ENCODE assay signal across 13 cellular contexts in the genomic region with DNA sequence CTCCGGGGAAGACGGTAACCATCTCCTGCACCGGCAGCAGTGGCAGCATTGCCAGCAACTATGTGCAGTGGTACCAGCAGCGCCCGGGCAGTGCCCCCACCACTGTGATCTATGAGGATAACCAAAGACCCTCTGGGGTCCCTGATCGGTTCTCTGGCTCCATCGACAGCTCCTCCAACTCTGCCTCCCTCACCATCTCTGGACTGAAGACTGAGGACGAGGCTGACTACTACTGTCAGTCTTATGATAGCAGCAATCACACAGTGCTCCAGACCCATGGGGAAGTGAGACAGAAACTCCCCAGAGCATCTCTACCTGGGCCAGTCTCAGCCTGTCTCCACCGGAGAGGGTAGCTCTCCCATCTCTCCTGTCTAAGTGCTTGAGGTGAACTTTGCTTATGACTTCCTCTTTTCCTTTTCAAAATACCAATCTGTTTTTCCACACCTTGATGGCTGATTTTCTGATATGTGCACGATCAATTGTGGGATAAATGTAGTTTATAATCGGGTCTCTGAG. TPM values are rescaled to one million over a fixed set of nuclear protein-coding genes. Genes with fewer than 3 reads are reported as not detected.
DNase-seq lines count a peak whose midpoint lies in the region; ATAC-seq and TF ChIP-seq lines count a peak whose summit lies in the region.
"Had no signal": no experiment of that assay in that cellular context is flagged by ENCODE, and none has a peak within 500 bp of the region (broad histone marks: within the 10 kb centered on the region; RNA-seq: fewer than 3 reads in every experiment).

No MANE protein-coding gene starts in this region.

- peak overlapping the region; percentile 85 for H3K4me2 ChIP-seq in SU-DHL-6 (ENCODE audit: low read depth, low read length, poor library complexity, severe bottlenecking)

- no peaks in the 10 kb centered on the region for H3K36me3 Mint-ChIP-seq in CD8-positive, alpha-beta T cell
- H3K36me3 Mint-ChIP-seq: CD4-positive, CD25-positive, alpha-beta regulatory T cell had no signal

- CTCF ChIA-PET in CD8-positive, alpha-beta T cell (lab: Charles Lee) = interaction anchor here (0.6 to 3.1 kb wide), 16 partner anchors 7 to 127 kb away, joined by 3 to 22 read pairs (median 4); no protein-coding TSS in a partner anchor

- intact Hi-C loops in CD8-positive, alpha-beta T cell (cut with DNase I, micrococcal nuclease) = no loop called here

- H3K4me3 Mint-ChIP-seq in CD8-positive, alpha-beta T cell = no peak overlapping the region
- H3K4me3 Mint-ChIP-seq: CD4-positive, CD25-positive, alpha-beta regulatory T cell had no signal

- no peaks in the 10 kb centered on the region for H3K4me1 Mint-ChIP-seq in CD8-positive, alpha-beta T cell (ENCODE audit: low read depth)
- H3K4me1 Mint-ChIP-seq: CD4-positive, CD25-positive, alpha-beta regulatory T cell had no signal

- ATAC-seq in GM18502 (IDR thresholded peaks at IDR 0.05; ENCODE audit: poor library complexity, unreplicated experiment) (peak; percentile 76), GM21381 (IDR thresholded peaks at IDR 0.05; ENCODE audit: unreplicated experiment) (peak; percentile 67), HG03064 (IDR thresholded peaks at IDR 0.05; ENCODE audit: low read depth, unreplicated experiment) (peak; percentile 80)
- no peak for ATAC-seq in stimulated activated naive CD8-positive, alpha-beta T cell treated with anti-CD3 and anti-CD28 coated beads, Interleukin-15, Interleukin-2, amounts not matched to agents 100 U/mL and 50 U/mL, for 24 hours
- ATAC-seq in CD8-positive, alpha-beta T cell = no peak

- no peaks in the 10 kb centered on the region for H3K36me3 ChIP-seq in SU-DHL-6 (ENCODE audit: low read length)
- no peaks in the 10 kb centered on the region for H3K36me3 ChIP-seq in CD8-positive, alpha-beta T cell (ENCODE audit: insufficient read depth, low read length)
- H3K36me3 ChIP-seq: ovary had no signal

- no peaks in the 10 kb centered on the region for H3K9me3 Mint-ChIP-seq in CD8-positive, alpha-beta T cell

- H3K9me3 ChIP-seq in SU-DHL-6 (ENCODE audit: insufficient read depth, low read length) = no peaks in the 10 kb centered on the region
- no peaks in the 10 kb centered on the region for H3K9me3 ChIP-seq in CD8-positive, alpha-beta T cell (ENCODE audit: low read length)
- H3K9me3 ChIP-seq: ovary, testis had no signal

- no peak for TF ChIP-seq CTCF in SU-DHL-6 (IDR thresholded peaks at IDR 0.05; ENCODE audit: insufficient read depth, low read length, poor library complexity, severe bottlenecking)
- TF ChIP-seq CTCF in CD8-positive, alpha-beta T cell (IDR thresholded peaks at IDR 0.05) = no peak

- no peaks in the 10 kb centered on the region for H4K20me1 ChIP-seq in SU-DHL-6 (ENCODE audit: low read depth, low read length)

- peak overlapping the region; percentile 95 for H3K27ac ChIP-seq in SU-DHL-6 (ENCODE audit: low read depth, low read length)
- no peak overlapping the region for H3K27ac ChIP-seq in CD8-positive, alpha-beta T cell (ENCODE audit: low read depth, low read length)
- H3K27ac ChIP-seq: ovary, testis had no signal

- H3K27ac Mint-ChIP-seq in CD8-positive, alpha-beta T cell = no peak overlapping the region

- no peaks in the 10 kb centered on the region for H3K4me1 ChIP-seq in CD8-positive, alpha-beta T cell (ENCODE audit: insufficient read depth, low read length)
- H3K4me1 ChIP-seq: testis had no signal

- no peak overlapping the region for H2AFZ ChIP-seq in SU-DHL-6 (ENCODE audit: low read depth, low read length, severe bottlenecking)

- peaks cover 14% of the 10 kb centered on the region for H3K27me3 Mint-ChIP-seq in CD8-positive, alpha-beta T cell (ENCODE audit: low read depth)

- peak overlapping the region; percentile 61 for H3K4me3 ChIP-seq in SU-DHL-6 (ENCODE audit: insufficient read depth, low read length, poor library complexity, severe bottlenecking)
- no peak overlapping the region for H3K4me3 ChIP-seq in CD8-positive, alpha-beta T cell (ENCODE audit: low read depth, low read length)
- H3K4me3 ChIP-seq: ovary, testis had no signal

- no peaks in the 10 kb centered on the region for H3K27me3 ChIP-seq in SU-DHL-6 (ENCODE audit: low read length)
- H3K27me3 ChIP-seq in CD8-positive, alpha-beta T cell (ENCODE audit: insufficient read depth, low read length) = no peaks in the 10 kb centered on the region
- H3K27me3 ChIP-seq: ovary, testis had no signal

- H3K9me2 ChIP-seq in SU-DHL-6 (replicated peaks; ENCODE audit: insufficient read depth, low read length) = no peaks in the 10 kb centered on the region

- no peaks in the 10 kb centered on the region; the same call in 1 of the 2 replicates for H3K79me2 ChIP-seq in SU-DHL-6 (ENCODE audit: insufficient read depth, low read length)

- H3F3A ChIP-seq in SU-DHL-6 (ENCODE audit: insufficient read depth) = peaks cover 37% of the 10 kb centered on the region

- DNase-seq in NCI-H1048 (lab: John Stamatoyannopoulos, UW) = no peak
- no peak for DNase-seq in activated CD4-positive, alpha-beta T cell treated with anti-CD3 and anti-CD28 coated beads for 1 hour
- no peak for DNase-seq in stimulated activated naive CD8-positive, alpha-beta T cell treated with anti-CD3 and anti-CD28 coated beads, Interleukin-15, Interleukin-2, amounts not matched to agents 100 U/mL and 50 U/mL, for 24 hours
- no peak for DNase-seq in CD8-positive, alpha-beta T cell

- H3K9ac ChIP-seq in SU-DHL-6 (ENCODE audit: low read length) = peak overlapping the region; percentile 74

- POLR2A ChIA-PET in CD8-positive, alpha-beta T cell (lab: Charles Lee) = no interaction called here

RNA-seq across cellular contexts. Expression of a gene that starts 48.5 kb away (rescaled TPM):
- total RNA-seq in CD8-positive, alpha-beta T cell = not detected
- total RNA-seq: CD4-positive, CD25-positive, alpha-beta regulatory T cell; cerebellum; left lobe of liver; ovary; testis had no signal

Comparison
In these comparisons a context has a peak if more than half of its experiments do, and no peak if none do; other contexts are left out.
1. ATAC-seq: peak in GM18502 (single experiment), GM21381 (single experiment) and HG03064 (single experiment); none in stimulated activated naive CD8-positive, alpha-beta T cell treated with anti-CD3 and anti-CD28 coated beads, Interleukin-15, Interleukin-2, amounts not matched to agents 100 U/mL and 50 U/mL, for 24 hours (single experiment) and CD8-positive, alpha-beta T cell (single experiment).